Comparison of ENCODE assay signal across 20 cellular contexts in genomic region chr4:7677799-7678301, GRCh38.
DNase-seq lines count a peak whose midpoint lies in the region; ATAC-seq and TF ChIP-seq lines count a peak whose summit lies in the region.
"Had no signal": no experiment of that assay in that cellular context is flagged by ENCODE, and none has a peak within 500 bp of the region (broad histone marks: within the 10 kb centered on the region; RNA-seq: fewer than 3 reads in every experiment).

No MANE protein-coding gene starts in this region.

- peaks cover 3% of the 10 kb centered on the region for H3K27me3 Mint-ChIP-seq in endodermal cell (ENCODE audit: insufficient read depth)
- H3K27me3 Mint-ChIP-seq: B cell had no signal

- no peak for TF ChIP-seq EP300 in ovary (IDR thresholded peaks at IDR 0.05)

- TF ChIP-seq POLR2A in ovary (IDR thresholded peaks at IDR 0.05), result no peak

- H3K4me1 ChIP-seq in NT2/D1 (ENCODE audit: insufficient read depth, insufficient read length), result peaks cover 13% of the 10 kb centered on the region
- no peaks in the 10 kb centered on the region for H3K4me1 ChIP-seq in endodermal cell (ENCODE audit: control insufficient read depth, insufficient read depth, low read length)
- no peaks in the 10 kb centered on the region for H3K4me1 ChIP-seq in ovary (ENCODE audit: insufficient read depth)
- H3K4me1 ChIP-seq: Caco-2 had no signal

- no peak for TF ChIP-seq CTCF in endodermal cell (conservative IDR thresholded peaks at IDR 0.05)
- TF ChIP-seq CTCF in ovary (IDR thresholded peaks at IDR 0.05), result no peak

- peak overlapping the region; percentile 12 for H3K9ac ChIP-seq in NT2/D1 (ENCODE audit: insufficient read length, low read depth)
- no peak overlapping the region for H3K9ac ChIP-seq in endodermal cell (ENCODE audit: extremely low read depth, low read length, poor library complexity, severe bottlenecking)

- H3K27me3 ChIP-seq in NT2/D1 (ENCODE audit: insufficient read depth, insufficient read length) (no peaks in the 10 kb centered on the region), endodermal cell (ENCODE audit: control insufficient read depth, insufficient read depth, low read length, poor library complexity, severe bottlenecking) (no peaks in the 10 kb centered on the region), ovary (no peaks in the 10 kb centered on the region)

- H3K4me3 ChIP-seq in NT2/D1 (ENCODE audit: insufficient read length, low read depth), result no peak overlapping the region
- H3K4me3 ChIP-seq in endodermal cell (ENCODE audit: low read length), result no peak overlapping the region
- no peak overlapping the region for H3K4me3 ChIP-seq in ovary

- H3K4me1 Mint-ChIP-seq in endodermal cell, result no peaks in the 10 kb centered on the region
- H3K4me1 Mint-ChIP-seq: B cell had no signal

- H3K27ac Mint-ChIP-seq in endodermal cell, result peak overlapping the region; percentile 14
- H3K27ac Mint-ChIP-seq: B cell; CD4-positive, alpha-beta T cell had no signal

- peaks cover 19% of the 10 kb centered on the region; the same call in 1 of the 2 replicates for H3K9me3 ChIP-seq in NT2/D1 (ENCODE audit: insufficient read depth, low read length)
- H3K9me3 ChIP-seq in endodermal cell (ENCODE audit: control insufficient read depth, low read length), result no peaks in the 10 kb centered on the region
- no peaks in the 10 kb centered on the region for H3K9me3 ChIP-seq in ovary

- H3K4me3 Mint-ChIP-seq in endodermal cell, result no peak overlapping the region
- H3K4me3 Mint-ChIP-seq: B cell; CD4-positive, alpha-beta T cell had no signal

- H3K27ac ChIP-seq in endodermal cell (ENCODE audit: low read depth, low read length), result no peak overlapping the region
- no peak overlapping the region for H3K27ac ChIP-seq in ovary

- 86 to 90% methylated on average over 5 to 11 of the region's 11 CpGs for WGBS in endodermal cell (ENCODE audit: insufficient coverage in 1 of 2, insufficient read length in 1 of 2), 2 experiments
- 80 to 86% (median 85%) methylated on average over 11 of the region's 11 CpGs for WGBS in ovary, 3 donors

- ATAC-seq in sciatic nerve, result peak; percentile 27

- intact Hi-C loops in sciatic nerve (cut with DNase I) (no loop called here), ovary (cut with DNase I) (no loop called here)

- peaks cover 10% of the 10 kb centered on the region for H3K9me3 Mint-ChIP-seq in endodermal cell

- H3K36me3 ChIP-seq in NT2/D1 (ENCODE audit: insufficient read depth, insufficient read length, low read length) (no peaks in the 10 kb centered on the region), endodermal cell (ENCODE audit: control insufficient read depth, insufficient read depth, low read length) (no peaks in the 10 kb centered on the region), ovary (no peaks in the 10 kb centered on the region)

- DNase-seq in NCI-H2171 treated with DMSO at 0.1 percent for 48 hours (lab: John Stamatoyannopoulos, UW) (peak; percentile 2), NCI-H2171 (lab: John Stamatoyannopoulos, UW) (no peak), NT2/D1 (ENCODE audit: low read depth, low spot score) (no peak), endodermal cell (no peak), sciatic nerve (ENCODE audit: low spot score) (no peak), ovary (no peak), mesenteric fat pad (ENCODE audit: low spot score) (no peak), NCI-H146 (lab: John Stamatoyannopoulos, UW) (no peak)
- DNase-seq: Caco-2; CD4-positive, alpha-beta T cell; GF-D8; HCEC 1CT; KG1; MV-4-11; NCI-H1930; NCI-H446 treated with DMSO at 0.1 percent for 48 hours; NCI-H748 treated with DMSO at 0.1 percent for 48 hours; NK-92 treated with Interleukin-12 subunit alpha and Interleukin-12 subunit beta, amount 100 ng/mL, for 24 hours; OCI-M1 had no signal

- H3K36me3 Mint-ChIP-seq in endodermal cell (ENCODE audit: low read depth), result no peaks in the 10 kb centered on the region
